ENCODE assay signal across 24 cellular contexts in the genomic region with DNA sequence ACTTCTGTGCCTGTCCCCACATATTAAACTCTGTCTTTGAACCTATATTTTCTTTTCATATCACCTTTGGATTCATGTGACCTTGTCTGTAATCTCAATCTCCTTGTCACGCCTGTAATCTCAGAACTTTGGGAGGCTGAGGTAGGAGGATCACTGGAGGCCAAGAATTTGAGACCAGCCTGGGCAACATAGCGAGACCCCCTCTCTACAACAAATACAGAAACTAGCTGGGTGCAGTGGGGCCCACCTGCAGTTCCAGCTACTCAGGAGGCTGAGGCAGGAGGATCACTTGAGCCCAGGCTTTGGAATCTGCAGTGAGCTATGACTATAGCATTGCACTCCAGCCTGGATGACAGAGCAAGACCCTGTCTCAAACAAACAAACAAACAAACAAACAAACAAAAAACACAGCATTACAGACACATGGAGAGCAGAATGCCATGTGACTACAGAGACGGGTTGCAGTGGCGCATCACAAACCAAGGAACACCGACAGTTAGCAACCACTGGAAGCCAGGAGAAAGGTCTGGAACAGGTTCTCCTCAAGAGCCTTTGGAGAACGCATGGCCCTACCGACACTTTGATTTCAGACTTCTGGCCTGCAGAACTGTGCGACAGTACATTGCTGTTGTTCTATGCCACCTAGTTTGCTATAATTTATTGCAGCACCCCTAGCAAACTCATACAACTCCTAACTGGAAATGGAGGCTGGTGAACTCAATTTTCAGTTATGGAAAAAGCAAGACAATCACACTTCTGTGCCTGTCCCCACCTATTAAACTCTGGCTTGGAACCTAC.
"Had no signal": no experiment of that assay in that cellular context is flagged by ENCODE, and none has a peak within 500 bp of the region (broad histone marks: within the 10 kb centered on the region; RNA-seq: fewer than 3 reads in every experiment).

No MANE protein-coding gene starts in this region.

- H3K9me3 ChIP-seq: adrenal gland, pancreas, psoas muscle had no signal

- H3K27me3 ChIP-seq: adrenal gland, brain microvascular endothelial cell, pancreas, tibial nerve had no signal

- DNase-seq: activated CD4-positive, alpha-beta T cell treated with anti-CD3 and anti-CD28 coated beads for 48 hours; activated CD4-positive, alpha-beta T cell treated with anti-CD3 and anti-CD28 coated beads, Interleukin-2, amount 50 U/mL, for 48 hours; activated CD8-positive, alpha-beta memory T cell treated with anti-CD3 and anti-CD28 coated beads for 24 hours; activated CD8-positive, alpha-beta memory T cell treated with anti-CD3 and anti-CD28 coated beads, Interleukin-2, amount 50 U/mL, for 4 hours; activated effector memory CD4-positive, alpha-beta T cell treated with anti-CD3 and anti-CD28 coated beads, Interleukin-2, amount 50 U/mL, for 16 hours; activated naive CD4-positive, alpha-beta T cell treated with anti-CD3 and anti-CD28 coated beads for 36 hours; activated naive CD8-positive, alpha-beta T cell treated with anti-CD3 and anti-CD28 coated beads for 36 hours; activated T-cell treated with anti-CD3 and anti-CD28 coated beads, Interleukin-2, amount 50 U/mL, for 1 hour; adrenal gland; aorta; brain microvascular endothelial cell; caudate nucleus; cortex of kidney; foreskin fibroblast; left ventricle myocardium superior; naive B cell; nucleus accumbens; psoas muscle; stimulated activated naive CD4-positive, alpha-beta T cell had no signal

- H3K4me3 ChIP-seq: adrenal gland, pancreas, psoas muscle, tibial nerve had no signal

- H3K27ac Mint-ChIP-seq: activated naive CD4-positive, alpha-beta T cell treated with anti-CD3 and anti-CD28 coated beads for 36 hours; activated naive CD8-positive, alpha-beta T cell treated with anti-CD3 and anti-CD28 coated beads for 36 hours; activated T-helper 1 cell treated with anti-CD3 and anti-CD28 coated beads, Interleukin-12 subunit alpha, Interleukin-12 subunit beta, Interleukin-2, Interleukin-4 antibody, amounts not matched to agents 30 ng/mL and 10 ng/mL and 1 ng/mL, durations not matched to agents 14 hours and 24 hours and 36 hours had no signal

- H3K4me1 Mint-ChIP-seq: mesothelial cell of epicardium had no signal

- H3K4me1 ChIP-seq: adrenal gland, pancreas, psoas muscle, tibial nerve had no signal

- H3K27ac ChIP-seq: adrenal gland, brain microvascular endothelial cell, psoas muscle, tibial nerve had no signal

- H3K36me3 ChIP-seq: adrenal gland, brain microvascular endothelial cell, pancreas, tibial nerve had no signal

- ATAC-seq: left ventricle myocardium superior, psoas muscle had no signal

- H3K36me3 Mint-ChIP-seq: mesothelial cell of epicardium, naive B cell had no signal

- H3K9me3 Mint-ChIP-seq: activated naive CD4-positive, alpha-beta T cell treated with anti-CD3 and anti-CD28 coated beads for 36 hours; activated naive CD8-positive, alpha-beta T cell treated with anti-CD3 and anti-CD28 coated beads for 36 hours; activated T-helper 1 cell treated with anti-CD3 and anti-CD28 coated beads, Interleukin-12 subunit alpha, Interleukin-12 subunit beta, Interleukin-2, Interleukin-4 antibody, amounts not matched to agents 30 ng/mL and 10 ng/mL and 1 ng/mL, durations not matched to agents 14 hours and 24 hours and 36 hours had no signal

- H3K27me3 Mint-ChIP-seq: activated naive CD8-positive, alpha-beta T cell treated with anti-CD3 and anti-CD28 coated beads for 36 hours had no signal

- H3K4me3 Mint-ChIP-seq: activated naive CD4-positive, alpha-beta T cell treated with anti-CD3 and anti-CD28 coated beads for 36 hours; activated naive CD8-positive, alpha-beta T cell treated with anti-CD3 and anti-CD28 coated beads for 36 hours; activated T-helper 1 cell treated with anti-CD3 and anti-CD28 coated beads, Interleukin-12 subunit alpha, Interleukin-12 subunit beta, Interleukin-2, Interleukin-4 antibody, amounts not matched to agents 30 ng/mL and 10 ng/mL and 1 ng/mL, durations not matched to agents 14 hours and 24 hours and 36 hours; mesothelial cell of epicardium; naive B cell; neural crest cell had no signal
